31 cellular contexts compared by ENCODE assay signal in genomic region chr5:54986269-54986654, GRCh38. TPM values are rescaled to one million over a fixed set of nuclear protein-coding genes. Genes with fewer than 3 reads are reported as not detected.
DNase-seq lines count a peak whose midpoint lies in the region; ATAC-seq, FAIRE-seq and TF ChIP-seq lines count a peak whose summit lies in the region.
"Had no signal": no experiment of that assay in that cellular context is flagged by ENCODE, and none has a peak within 500 bp of the region (broad histone marks: within the 10 kb centered on the region; RNA-seq: fewer than 3 reads in every experiment).

No MANE protein-coding gene starts in this region.

- no peaks in the 10 kb centered on the region for H3K36me3 ChIP-seq in astrocyte (ENCODE audit: insufficient read depth, low read length)
- no peaks in the 10 kb centered on the region for H3K36me3 ChIP-seq in mesodermal cell (ENCODE audit: control insufficient read depth, insufficient read depth, low read length)
- H3K36me3 ChIP-seq: adrenal gland, HAP-1, lower lobe of right lung, MG63, right lobe of liver, suprapubic skin, WERI-Rb-1 had no signal

- peaks cover 7% of the 10 kb centered on the region for H3K9me3 Mint-ChIP-seq in activated CD4-positive, alpha-beta T cell treated with anti-CD3 and anti-CD28 coated beads, Interleukin-2, amount 10 ng/mL, durations not matched to agents 7 days and 5 days
- H3K9me3 Mint-ChIP-seq in activated CD4-positive, alpha-beta T cell treated with anti-CD3 and anti-CD28 coated beads for 36 hours (ENCODE audit: low read depth), result no peaks in the 10 kb centered on the region
- H3K9me3 Mint-ChIP-seq in astrocyte (ENCODE audit: unreplicated experiment), result no peaks in the 10 kb centered on the region
- H3K9me3 Mint-ChIP-seq in stimulated activated memory B cell treated with anti-CD40 and anti-IgM and Interleukin-4, amounts not matched to agents 10 μg/mL and 1 μg/mL and 100 μg/mL, for 72 hours, result no peaks in the 10 kb centered on the region
- H3K9me3 Mint-ChIP-seq: CD8-positive, alpha-beta memory T cell; neural crest cell; stimulated activated effector memory CD8-positive, alpha-beta T cell treated with anti-CD3 and anti-CD28 coated beads, Interleukin-12 subunit alpha, Interleukin-12 subunit beta, amount 100 ng/mL, for 72 hours had no signal

- peak overlapping the region; percentile 45 for H3K4me3 ChIP-seq in astrocyte (ENCODE audit: insufficient read depth, low read depth, low read length)
- H3K4me3 ChIP-seq in mesodermal cell (ENCODE audit: extremely low read depth, insufficient read depth, low read length, poor library complexity, severe bottlenecking), result no peak overlapping the region
- H3K4me3 ChIP-seq: adrenal gland, HAP-1, lower lobe of right lung, right lobe of liver, suprapubic skin had no signal

- H3K9me3 ChIP-seq in astrocyte (ENCODE audit: insufficient read depth, low read depth, low read length), result no peaks in the 10 kb centered on the region
- no peaks in the 10 kb centered on the region for H3K9me3 ChIP-seq in mesodermal cell (ENCODE audit: control insufficient read depth, low read length)
- H3K9me3 ChIP-seq: adrenal gland, HAP-1, lower lobe of right lung, MG63, right lobe of liver, suprapubic skin had no signal

- CTCF ChIA-PET in activated CD4-positive, alpha-beta T cell treated with anti-CD3 and anti-CD28 coated beads, Interleukin-2, amount 10 ng/mL, durations not matched to agents 7 days and 5 days (lab: Charles Lee), result interaction anchor here (1.0 to 1.5 kb wide), 3 partner anchors 11 to 144 kb away, joined by 3 to 5 read pairs (median 3); no protein-coding TSS in a partner anchor
- CTCF ChIA-PET in activated CD4-positive, alpha-beta T cell treated with anti-CD3 and anti-CD28 coated beads for 36 hours (lab: Charles Lee), result interaction anchor here (0.5 to 1.1 kb wide), 4 partner anchors 11 to 69 kb away, joined by 3 to 4 read pairs (median 4); partner anchors contain the start of gene GZMK

- H3K4me1 ChIP-seq in astrocyte (ENCODE audit: insufficient read depth, low read length), result peaks cover 28% of the 10 kb centered on the region
- peaks cover 25% of the 10 kb centered on the region for H3K4me1 ChIP-seq in mesodermal cell (ENCODE audit: control insufficient read depth, insufficient read depth, low read length, poor library complexity, severe bottlenecking)
- H3K4me1 ChIP-seq: adrenal gland, HAP-1, lower lobe of right lung, right lobe of liver had no signal

- no peak for TF ChIP-seq CTCF in astrocyte (IDR thresholded peaks at IDR 0.05; ENCODE audit: insufficient read depth, low read depth, low read length)

- no peak overlapping the region for H2AFZ ChIP-seq in astrocyte (ENCODE audit: low read depth, low read length)

- peak overlapping the region; percentile 2 for H3K27ac Mint-ChIP-seq in activated CD4-positive, alpha-beta T cell treated with anti-CD3 and anti-CD28 coated beads, Interleukin-2, amount 10 ng/mL, durations not matched to agents 7 days and 5 days
- no peak overlapping the region for H3K27ac Mint-ChIP-seq in activated CD4-positive, alpha-beta T cell treated with anti-CD3 and anti-CD28 coated beads for 36 hours
- H3K27ac Mint-ChIP-seq in astrocyte (ENCODE audit: unreplicated experiment), result peak overlapping the region; percentile 23
- H3K27ac Mint-ChIP-seq in stimulated activated memory B cell treated with anti-CD40 and anti-IgM and Interleukin-4, amounts not matched to agents 10 μg/mL and 1 μg/mL and 100 μg/mL, for 72 hours, result no peak overlapping the region
- H3K27ac Mint-ChIP-seq: stimulated activated effector memory CD8-positive, alpha-beta T cell treated with anti-CD3 and anti-CD28 coated beads, Interleukin-12 subunit alpha, Interleukin-12 subunit beta, amount 100 ng/mL, for 72 hours had no signal

- no peaks in the 10 kb centered on the region for H4K20me1 ChIP-seq in astrocyte (ENCODE audit: insufficient read depth, low read length)

- intact Hi-C loops in activated CD4-positive, alpha-beta T cell treated with anti-CD3 and anti-CD28 coated beads for 36 hours (cut with DNase I, micrococcal nuclease), result loop anchor here in 1 of 2 experiments (5.0 kb wide), 1 partner anchor 51 kb away; no protein-coding TSS in a partner anchor

- no peaks in the 10 kb centered on the region for H3K27me3 ChIP-seq in astrocyte (ENCODE audit: insufficient read depth, low read length)

- H3K27me3 Mint-ChIP-seq in activated CD4-positive, alpha-beta T cell treated with anti-CD3 and anti-CD28 coated beads, Interleukin-2, amount 10 ng/mL, durations not matched to agents 7 days and 5 days, result peaks cover 32% of the 10 kb centered on the region
- peaks cover 12% of the 10 kb centered on the region for H3K27me3 Mint-ChIP-seq in activated CD4-positive, alpha-beta T cell treated with anti-CD3 and anti-CD28 coated beads for 36 hours
- H3K27me3 Mint-ChIP-seq in astrocyte (ENCODE audit: low read depth, unreplicated experiment), result no peaks in the 10 kb centered on the region
- peaks cover 24% of the 10 kb centered on the region for H3K27me3 Mint-ChIP-seq in stimulated activated memory B cell treated with anti-CD40 and anti-IgM and Interleukin-4, amounts not matched to agents 10 μg/mL and 1 μg/mL and 100 μg/mL, for 72 hours
- H3K27me3 Mint-ChIP-seq: CD8-positive, alpha-beta memory T cell had no signal

- H3K27ac ChIP-seq in astrocyte (ENCODE audit: low read depth, low read length) (peak overlapping the region; percentile 46), mesodermal cell (ENCODE audit: low read depth, low read length, severe bottlenecking) (peak overlapping the region; percentile 30)
- H3K27ac ChIP-seq: adrenal gland, lower lobe of right lung, right lobe of liver, suprapubic skin, WERI-Rb-1 had no signal

- FAIRE-seq in astrocyte (lab: Jason Lieb, UNC), result no peak
- FAIRE-seq: urothelium cell line had no signal

- WGBS in mesodermal cell (ENCODE audit: insufficient coverage in 2 of 2), 2 experiments, result 67 to 91% methylated on average over 1 to 3 of the region's 5 CpGs

- POLR2A ChIA-PET in activated CD4-positive, alpha-beta T cell treated with anti-CD3 and anti-CD28 coated beads, Interleukin-2, amount 10 ng/mL, durations not matched to agents 7 days and 5 days (lab: Charles Lee), result no interaction called here
- POLR2A ChIA-PET in activated CD4-positive, alpha-beta T cell treated with anti-CD3 and anti-CD28 coated beads for 36 hours (lab: Charles Lee), result no interaction called here

- DNase-seq in activated CD4-positive, alpha-beta T cell treated with anti-CD3 and anti-CD28 coated beads, Interleukin-2, amount 10 ng/mL, durations not matched to agents 7 days and 5 days, result no peak
- no peak for DNase-seq in activated CD4-positive, alpha-beta T cell treated with anti-CD3 and anti-CD28 coated beads for 36 hours
- DNase-seq in astrocyte (ENCODE audit: low read depth) (peak; percentile 39), NCI-H510A treated with DMSO at 0.1 percent for 48 hours (lab: John Stamatoyannopoulos, UW) (no peak)
- no peak for DNase-seq in stimulated activated naive CD8-positive, alpha-beta T cell treated with anti-CD3 and anti-CD28 coated beads, Interleukin-15, Interleukin-2, amounts not matched to agents 100 U/mL and 50 U/mL, for 24 hours
- DNase-seq: 8988T; activated CD4-positive, alpha-beta T cell treated with anti-CD3 and anti-CD28 coated beads, Interleukin-2, amount 50 U/mL, for 1 hour; activated naive CD4-positive, alpha-beta T cell treated with Interleukin-2 at 50 U/mL for 16 hours; CD8-positive, alpha-beta memory T cell; head of caudate nucleus; KBM-7; lower lobe of right lung; NCI-H1417; NCI-H2081 treated with DMSO at 0.1 percent for 48 hours; NCI-H82; right lobe of liver; stimulated activated CD4-positive, alpha-beta T cell treated with anti-CD3 and anti-CD28 coated beads, Interleukin-4, amount 100 ng/mL, for 24 hours; WERI-Rb-1 had no signal

- H3K4me3 Mint-ChIP-seq in activated CD4-positive, alpha-beta T cell treated with anti-CD3 and anti-CD28 coated beads, Interleukin-2, amount 10 ng/mL, durations not matched to agents 7 days and 5 days, result no peak overlapping the region
- H3K4me3 Mint-ChIP-seq in activated CD4-positive, alpha-beta T cell treated with anti-CD3 and anti-CD28 coated beads for 36 hours, result no peak overlapping the region
- no peak overlapping the region for H3K4me3 Mint-ChIP-seq in astrocyte (ENCODE audit: unreplicated experiment)
- H3K4me3 Mint-ChIP-seq in stimulated activated memory B cell treated with anti-CD40 and anti-IgM and Interleukin-4, amounts not matched to agents 10 μg/mL and 1 μg/mL and 100 μg/mL, for 72 hours, result no peak overlapping the region
- H3K4me3 Mint-ChIP-seq: neural crest cell had no signal

- no peaks in the 10 kb centered on the region for H3K79me2 ChIP-seq in astrocyte (ENCODE audit: insufficient read depth, low read length)

- peak overlapping the region; percentile 50 for H3K9ac ChIP-seq in astrocyte (ENCODE audit: low read length)

- no peak for ATAC-seq in activated CD4-positive, alpha-beta T cell treated with anti-CD3 and anti-CD28 coated beads for 36 hours
- no peak for ATAC-seq in stimulated activated memory B cell treated with anti-CD40 and anti-IgM and Interleukin-4, amounts not matched to agents 10 μg/mL and 1 μg/mL and 100 μg/mL, for 72 hours
- no peak for ATAC-seq in stimulated activated naive CD8-positive, alpha-beta T cell treated with anti-CD3 and anti-CD28 coated beads, Interleukin-15, Interleukin-2, amounts not matched to agents 100 U/mL and 50 U/mL, for 24 hours
- no peak for ATAC-seq in esophagus mucosa

- H3K36me3 Mint-ChIP-seq in activated CD4-positive, alpha-beta T cell treated with anti-CD3 and anti-CD28 coated beads, Interleukin-2, amount 10 ng/mL, durations not matched to agents 7 days and 5 days (ENCODE audit: low read depth), result peaks cover 14% of the 10 kb centered on the region
- H3K36me3 Mint-ChIP-seq in activated CD4-positive, alpha-beta T cell treated with anti-CD3 and anti-CD28 coated beads for 36 hours (ENCODE audit: low read depth), result no peaks in the 10 kb centered on the region
- H3K36me3 Mint-ChIP-seq in astrocyte (ENCODE audit: low read depth, unreplicated experiment), result no peaks in the 10 kb centered on the region
- no peaks in the 10 kb centered on the region for H3K36me3 Mint-ChIP-seq in stimulated activated memory B cell treated with anti-CD40 and anti-IgM and Interleukin-4, amounts not matched to agents 10 μg/mL and 1 μg/mL and 100 μg/mL, for 72 hours
- H3K36me3 Mint-ChIP-seq: CD8-positive, alpha-beta memory T cell; stimulated activated effector memory CD8-positive, alpha-beta T cell treated with anti-CD3 and anti-CD28 coated beads, Interleukin-12 subunit alpha, Interleukin-12 subunit beta, amount 100 ng/mL, for 72 hours had no signal

- H3K4me1 Mint-ChIP-seq in activated CD4-positive, alpha-beta T cell treated with anti-CD3 and anti-CD28 coated beads, Interleukin-2, amount 10 ng/mL, durations not matched to agents 7 days and 5 days, result peaks cover 65% of the 10 kb centered on the region
- H3K4me1 Mint-ChIP-seq in activated CD4-positive, alpha-beta T cell treated with anti-CD3 and anti-CD28 coated beads for 36 hours, result peaks cover 39% of the 10 kb centered on the region
- H3K4me1 Mint-ChIP-seq in astrocyte (ENCODE audit: low read depth, unreplicated experiment), result peaks cover 29% of the 10 kb centered on the region
- H3K4me1 Mint-ChIP-seq in stimulated activated memory B cell treated with anti-CD40 and anti-IgM and Interleukin-4, amounts not matched to agents 10 μg/mL and 1 μg/mL and 100 μg/mL, for 72 hours, result no peaks in the 10 kb centered on the region
- H3K4me1 Mint-ChIP-seq: neural crest cell had no signal

- H3K4me2 ChIP-seq in astrocyte (ENCODE audit: low read length), result peak overlapping the region; percentile 76

RNA-seq across cellular contexts. Expression of gene ESM1, which starts 0.9 kb away (rescaled TPM):
- not detected for total RNA-seq in activated CD4-positive, alpha-beta T cell treated with anti-CD3 and anti-CD28 coated beads, Interleukin-2, amount 10 ng/mL, durations not matched to agents 7 days and 5 days
- not detected for total RNA-seq in activated CD4-positive, alpha-beta T cell treated with anti-CD3 and anti-CD28 coated beads for 36 hours
- 0.54 TPM in 1 of 2 replicates, not detected in the other for total RNA-seq in astrocyte
- 26.3 TPM for polyA plus RNA-seq in mesodermal cell (2013, experiment 1 of 2)
- 29.9 TPM for polyA plus RNA-seq in mesodermal cell (2013, experiment 2 of 2)
- total RNA-seq in esophagus mucosa, result not detected
- total RNA-seq: neural crest cell, OCI-LY7 had no signal

RNA-seq across cellular contexts. Expression of gene GZMK, which starts 37.8 kb away (rescaled TPM):
- total RNA-seq in activated CD4-positive, alpha-beta T cell treated with anti-CD3 and anti-CD28 coated beads, Interleukin-2, amount 10 ng/mL, durations not matched to agents 7 days and 5 days, result under 1 TPM in 1 of 2 experiments, not detected in 1; 0.27 TPM
- not detected for total RNA-seq in activated CD4-positive, alpha-beta T cell treated with anti-CD3 and anti-CD28 coated beads for 36 hours
- total RNA-seq in astrocyte (not detected in 2 replicates), esophagus mucosa (not detected)
- not detected for polyA plus RNA-seq in mesodermal cell (2013, experiment 1 of 2)
- not detected for polyA plus RNA-seq in mesodermal cell (2013, experiment 2 of 2)
- total RNA-seq: fibroblast of villous mesenchyme, kidney epithelial cell, neural crest cell, OCI-LY7 had no signal

Comparison
In these comparisons a context has a peak if more than half of its experiments do, and no peak if none do; other contexts are left out.
1. H3K27ac Mint-ChIP-seq: peak in activated CD4-positive, alpha-beta T cell treated with anti-CD3 and anti-CD28 coated beads, Interleukin-2, amount 10 ng/mL, durations not matched to agents 7 days and 5 days (single experiment) and astrocyte (single experiment); none in activated CD4-positive, alpha-beta T cell treated with anti-CD3 and anti-CD28 coated beads for 36 hours (single experiment) and stimulated activated memory B cell treated with anti-CD40 and anti-IgM and Interleukin-4, amounts not matched to agents 10 μg/mL and 1 μg/mL and 100 μg/mL, for 72 hours (single experiment).